In the genomic region with DNA sequence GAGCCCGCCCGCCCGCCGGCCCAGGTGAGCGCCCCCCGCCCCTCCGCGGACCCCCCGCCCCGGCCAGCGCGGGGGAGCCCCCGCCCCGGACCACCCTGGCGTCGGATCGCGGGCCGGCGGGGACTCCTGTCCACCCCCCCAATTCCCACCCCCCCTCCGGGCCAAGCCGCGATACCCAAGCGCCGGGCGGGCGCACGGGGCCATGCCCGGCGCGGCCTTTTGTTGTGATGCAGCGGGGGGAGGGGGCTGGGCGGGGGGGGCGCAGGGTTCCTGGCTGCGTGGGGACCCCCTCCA, we compare ENCODE assay signal across 8 cellular contexts. TPM values are rescaled to one million over a fixed set of nuclear protein-coding genes. Genes with fewer than 3 reads are reported as not detected.
DNase-seq lines count a peak whose midpoint lies in the region; ATAC-seq and TF ChIP-seq lines count a peak whose summit lies in the region.

No MANE protein-coding gene starts in this region.

- no peak overlapping the region for H3K23ac ChIP-seq in IMR-90 (ENCODE audit: low read depth, low read length)

- no peak for TF ChIP-seq POLR2A in IMR-90 (IDR thresholded peaks at IDR 0.05; ENCODE audit: low read depth, low read length)

- ATAC-seq in IMR-90 (ENCODE audit: low read depth): peak; percentile 41
- no peak for ATAC-seq in HG03460 (IDR thresholded peaks at IDR 0.05; ENCODE audit: unreplicated experiment)
- ATAC-seq in GM18861 (IDR thresholded peaks at IDR 0.05; ENCODE audit: unreplicated experiment): no peak
- no peak for ATAC-seq in GM21423 (IDR thresholded peaks at IDR 0.05; ENCODE audit: unreplicated experiment)

- H3K27ac ChIP-seq in IMR-90 (ENCODE audit: insufficient read depth, low read length) (peak overlapping the region; percentile 17; the same call in 1 of the 2 replicates), neutrophil (no peak overlapping the region)
- no peak overlapping the region for H3K27ac ChIP-seq in effector memory CD4-positive, alpha-beta T cell (ENCODE audit: insufficient read depth, low read length, poor library complexity, severe bottlenecking)

- WGBS in IMR-90 (ENCODE audit: extremely low coverage in 2 of 2, insufficient read length in 1 of 2), 2 experiments: no CpG with 5 or more reads among the region's 35 CpGs

- H3K56ac ChIP-seq in IMR-90 (ENCODE audit: extremely low read depth, insufficient read depth, low read length): no peak overlapping the region

- H4K20me1 ChIP-seq in IMR-90 (ENCODE audit: insufficient read depth, low read length): peaks cover 39% of the 10 kb centered on the region

- H2AFZ ChIP-seq in IMR-90 (replicated peaks; ENCODE audit: low read length, poor library complexity): peak overlapping the region; percentile 92

- H4K8ac ChIP-seq in IMR-90 (ENCODE audit: low read depth in 2 of 2, low read length in 2 of 2): no peak overlapping the region

- peaks cover 22 to 56% of the 10 kb centered on the region in 2 experiments for H3K79me1 ChIP-seq in IMR-90 (ENCODE audit: low read depth in 1 of 2, low read length in 2 of 2)

- no peak overlapping the region; the same call in 1 of the 2 replicates for H3K4ac ChIP-seq in IMR-90 (ENCODE audit: low read depth, low read length)

- H3K4me2 ChIP-seq in IMR-90 (ENCODE audit: low read depth, low read length): peak overlapping the region; percentile 89

- H3K9ac ChIP-seq in IMR-90 (ENCODE audit: low read depth, low read length): peak overlapping the region; percentile 85

- POLR2A ChIA-PET in IMR-90 (lab: Charles Lee; ENCODE audit: unreplicated experiment): interaction anchor here (0.7 kb wide), 1 partner anchor 176 kb away, joined by 11 read pairs; no protein-coding TSS in a partner anchor

- no TSS peak for BruUV-seq in IMR-90 (replicated peaks; lab: Mats Ljungman, UMichigan)

- no peak overlapping the region for H2BK20ac ChIP-seq in IMR-90 (ENCODE audit: low read depth, low read length)

- H2BK5ac ChIP-seq in IMR-90 (ENCODE audit: low read depth, low read length, poor library complexity, severe bottlenecking): peak overlapping the region; percentile 40

- in situ Hi-C loops in IMR-90 (cut with MboI; ENCODE audit: low sequenced_read_pairs): no loop called here

- TF ChIP-seq RAD21 in IMR-90 (IDR thresholded peaks at IDR 0.05; ENCODE audit: low read length): no peak

- dilution Hi-C loops in IMR-90 (cut with HindIII; ENCODE audit: low sequenced_read_pairs, unreplicated experiment): no loop called here

- CTCF ChIA-PET in IMR-90 (lab: Yijun Ruan, JAX): no interaction called here

- H3K14ac ChIP-seq in IMR-90 (replicated peaks; ENCODE audit: low read depth, low read length): no peak overlapping the region

- H2AK9ac ChIP-seq in IMR-90 (replicated peaks; ENCODE audit: low read depth, low read length, poor library complexity): no peak overlapping the region

- H3K9me3 ChIP-seq in BE2C: no peaks in the 10 kb centered on the region
- H3K9me3 ChIP-seq in IMR-90 (ENCODE audit: control insufficient read depth, insufficient read depth, low read length): no peaks in the 10 kb centered on the region
- H3K9me3 ChIP-seq in effector memory CD4-positive, alpha-beta T cell (ENCODE audit: control insufficient read depth, low read length): no peaks in the 10 kb centered on the region
- no peaks in the 10 kb centered on the region for H3K9me3 ChIP-seq in neutrophil

- no peak overlapping the region for H4K91ac ChIP-seq in IMR-90 (ENCODE audit: insufficient read depth, low read depth, low read length)

- no peak overlapping the region for H2AK5ac ChIP-seq in IMR-90 (ENCODE audit: low read depth, low read length)

- H2BK15ac ChIP-seq in IMR-90 (ENCODE audit: low read depth, low read length): no peak overlapping the region

- peak overlapping the region; percentile 71 for H3K4me3 ChIP-seq in BE2C (ENCODE audit: low read depth, low read length)
- peak overlapping the region; percentile 70 for H3K4me3 ChIP-seq in IMR-90 (ENCODE audit: insufficient read depth, low read depth, low read length)
- peak overlapping the region; percentile 78 for H3K4me3 ChIP-seq in effector memory CD4-positive, alpha-beta T cell (ENCODE audit: insufficient read depth, low read depth, low read length, poor library complexity, severe bottlenecking)
- peak overlapping the region; percentile 35 to 62 for H3K4me3 ChIP-seq in neutrophil (ENCODE audit: low read depth in 1 of 2, low read length in 1 of 2)

- H3K4me1 ChIP-seq in BE2C (no peaks in the 10 kb centered on the region), IMR-90 (ENCODE audit: control insufficient read depth, insufficient read depth, low read length) (peaks cover 13% of the 10 kb centered on the region), neutrophil (ENCODE audit: control insufficient read depth in 1 of 2, insufficient read depth in 1 of 2, low read depth in 1 of 2, low read length in 1 of 2) (peaks cover 3 to 12% of the 10 kb centered on the region in 2 experiments)
- H3K4me1 ChIP-seq in effector memory CD4-positive, alpha-beta T cell (ENCODE audit: control insufficient read depth, insufficient read depth, low read length, poor library complexity, severe bottlenecking): peaks cover 3% of the 10 kb centered on the region

- no peak overlapping the region for H2BK120ac ChIP-seq in IMR-90 (ENCODE audit: low read depth, low read length)

- H3K36me3 ChIP-seq in BE2C (no peaks in the 10 kb centered on the region), IMR-90 (ENCODE audit: control insufficient read depth, insufficient read depth, low read length) (peaks cover 8% of the 10 kb centered on the region; the same call in 1 of the 2 replicates), neutrophil (no peaks in the 10 kb centered on the region)
- no peaks in the 10 kb centered on the region for H3K36me3 ChIP-seq in effector memory CD4-positive, alpha-beta T cell (ENCODE audit: control insufficient read depth, insufficient read depth, low read length)

- H3K18ac ChIP-seq in IMR-90 (ENCODE audit: low read depth, low read length): no peak overlapping the region

- TF ChIP-seq CTCF in BE2C (IDR thresholded peaks at IDR 0.05; ENCODE audit: low read depth, low read length) (no peak), IMR-90 (conservative IDR thresholded peaks at IDR 0.05; ENCODE audit: low read depth, low read length) (no peak), neutrophil (IDR thresholded peaks at IDR 0.05) (no peak)

- H3K9me1 ChIP-seq in IMR-90 (ENCODE audit: insufficient read depth, low read length): peaks cover 22% of the 10 kb centered on the region

- DNase-seq in BE2C (no peak), IMR-90 (no peak), NCI-H1436 (lab: John Stamatoyannopoulos, UW) (no peak)
- no peak for DNase-seq in effector memory CD4-positive, alpha-beta T cell

- H3K27me3 ChIP-seq in BE2C (no peaks in the 10 kb centered on the region), IMR-90 (ENCODE audit: control insufficient read depth, insufficient read depth, low read length) (no peaks in the 10 kb centered on the region), neutrophil (peaks cover 79% of the 10 kb centered on the region)
- no peaks in the 10 kb centered on the region for H3K27me3 ChIP-seq in effector memory CD4-positive, alpha-beta T cell (replicated peaks; ENCODE audit: control insufficient read depth, insufficient read depth, low read length, poor library complexity, severe bottlenecking)

- intact Hi-C loops in IMR-90 (cut with micrococcal nuclease): no loop called here

- H4K5ac ChIP-seq in IMR-90 (ENCODE audit: low read depth, low read length): no peak overlapping the region

TF ChIP-seq in IMR-90, 13 proteins besides CTCF, POLR2A, EP300 and RAD21 (continues in another document):
- TF ChIP-seq BHLHE40 (IDR thresholded peaks at IDR 0.05; ENCODE audit: low read depth, low read length) (no peak), NFE2L2 (IDR thresholded peaks at IDR 0.05; ENCODE audit: low read depth, low read length) (no peak), FOS (IDR thresholded peaks at IDR 0.05; ENCODE audit: low read depth, low read length) (no peak), SMC3 (IDR thresholded peaks at IDR 0.05; ENCODE audit: low read depth, low read length) (no peak), MAFK (IDR thresholded peaks at IDR 0.05; ENCODE audit: low read depth, low read length) (no peak), MXI1 (IDR thresholded peaks at IDR 0.05; ENCODE audit: borderline replicate concordance, low read depth, low read length) (no peak), MAZ (IDR thresholded peaks at IDR 0.05; ENCODE audit: borderline replicate concordance, low read depth, low read length) (no peak), CHD1 (IDR thresholded peaks at IDR 0.05; ENCODE audit: low read depth, low read length) (no peak), CEBPB (IDR thresholded peaks at IDR 0.05; ENCODE audit: low read depth, low read length) (no peak), RCOR1 (IDR thresholded peaks at IDR 0.05; ENCODE audit: insufficient replicate concordance, low read length) (no peak)
- TF ChIP-seq, protein P1, sequence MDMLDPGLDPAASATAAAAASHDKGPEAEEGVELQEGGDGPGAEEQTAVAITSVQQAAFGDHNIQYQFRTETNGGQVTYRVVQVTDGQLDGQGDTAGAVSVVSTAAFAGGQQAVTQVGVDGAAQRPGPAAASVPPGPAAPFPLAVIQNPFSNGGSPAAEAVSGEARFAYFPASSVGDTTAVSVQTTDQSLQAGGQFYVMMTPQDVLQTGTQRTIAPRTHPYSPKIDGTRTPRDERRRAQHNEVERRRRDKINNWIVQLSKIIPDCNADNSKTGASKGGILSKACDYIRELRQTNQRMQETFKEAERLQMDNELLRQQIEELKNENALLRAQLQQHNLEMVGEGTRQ (IDR thresholded peaks at IDR 0.05; ENCODE audit: low read depth, low read length): no peak
- TF ChIP-seq, protein P2, sequence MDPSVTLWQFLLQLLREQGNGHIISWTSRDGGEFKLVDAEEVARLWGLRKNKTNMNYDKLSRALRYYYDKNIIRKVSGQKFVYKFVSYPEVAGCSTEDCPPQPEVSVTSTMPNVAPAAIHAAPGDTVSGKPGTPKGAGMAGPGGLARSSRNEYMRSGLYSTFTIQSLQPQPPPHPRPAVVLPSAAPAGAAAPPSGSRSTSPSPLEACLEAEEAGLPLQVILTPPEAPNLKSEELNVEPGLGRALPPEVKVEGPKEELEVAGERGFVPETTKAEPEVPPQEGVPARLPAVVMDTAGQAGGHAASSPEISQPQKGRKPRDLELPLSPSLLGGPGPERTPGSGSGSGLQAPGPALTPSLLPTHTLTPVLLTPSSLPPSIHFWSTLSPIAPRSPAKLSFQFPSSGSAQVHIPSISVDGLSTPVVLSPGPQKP (IDR thresholded peaks at IDR 0.05; ENCODE audit: borderline replicate concordance, low read depth, low read length): no peak

RNA-seq across cellular contexts. Expression of a gene that starts 0.2 kb away (rescaled TPM):
- 12.5 TPM for polyA plus RNA-seq in BE2C (2012; ENCODE audit: insufficient read depth, insufficient read length, low read depth)
- total RNA-seq in IMR-90 (2012; rRNA removed): 6.7 and 7.0 TPM in 2 replicates
- 19.8 and 24.2 TPM in 2 replicates for polyA plus RNA-seq in IMR-90 (2012; rRNA removed)
- 10.7 and 21.0 TPM in 2 replicates for polyA plus RNA-seq in IMR-90 (2012; cell fraction: cytosol; rRNA removed)
- polyA plus RNA-seq in IMR-90 (2012; cell fraction: nucleus; rRNA removed; ENCODE audit: low replicate concordance): 66.9 and 101 TPM in 2 replicates

RNA-seq across cellular contexts. Expression of a gene that starts 56.7 kb away (rescaled TPM):
- 51.0 TPM for polyA plus RNA-seq in BE2C (2012; ENCODE audit: insufficient read depth, insufficient read length, low read depth)
- total RNA-seq in IMR-90 (2012; rRNA removed): 24.4 and 28.9 TPM in 2 replicates
- polyA plus RNA-seq in IMR-90 (2012; rRNA removed): 98.6 and 109 TPM in 2 replicates
- polyA plus RNA-seq in IMR-90 (2012; cell fraction: cytosol; rRNA removed): 51.7 and 91.4 TPM in 2 replicates
- 46.7 and 65.5 TPM in 2 replicates for polyA plus RNA-seq in IMR-90 (2012; cell fraction: nucleus; rRNA removed; ENCODE audit: low replicate concordance)
